Comparison of ENCODE assay signal across 1 cellular context in the genomic region with DNA sequence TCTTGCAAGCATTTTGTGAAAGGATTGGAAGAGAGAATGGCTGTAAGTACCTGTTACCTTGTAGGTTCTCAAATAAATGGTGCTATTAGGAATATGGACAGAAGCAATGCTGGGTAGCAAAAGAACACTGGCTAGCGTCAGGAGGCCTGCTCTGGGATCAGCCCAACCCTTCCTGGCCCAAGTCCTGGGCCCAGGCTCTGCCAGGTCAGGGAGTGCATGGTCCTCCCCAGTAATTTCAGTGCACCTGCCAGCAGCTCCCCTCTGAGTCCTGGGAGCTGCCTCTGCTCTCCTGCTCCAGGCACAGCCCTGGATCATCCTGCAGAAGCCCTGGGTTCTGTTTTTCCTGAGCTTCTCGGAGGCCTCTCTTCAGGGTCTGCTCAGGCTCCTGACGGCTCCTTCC.
TF ChIP-seq lines count a peak whose summit lies in the region.

No MANE protein-coding gene starts in this region.

TF ChIP-seq in GM23338, 12 proteins besides CTCF, POLR2A, EP300 and RAD21 (continued from another document):
- TF ChIP-seq, protein P1, sequence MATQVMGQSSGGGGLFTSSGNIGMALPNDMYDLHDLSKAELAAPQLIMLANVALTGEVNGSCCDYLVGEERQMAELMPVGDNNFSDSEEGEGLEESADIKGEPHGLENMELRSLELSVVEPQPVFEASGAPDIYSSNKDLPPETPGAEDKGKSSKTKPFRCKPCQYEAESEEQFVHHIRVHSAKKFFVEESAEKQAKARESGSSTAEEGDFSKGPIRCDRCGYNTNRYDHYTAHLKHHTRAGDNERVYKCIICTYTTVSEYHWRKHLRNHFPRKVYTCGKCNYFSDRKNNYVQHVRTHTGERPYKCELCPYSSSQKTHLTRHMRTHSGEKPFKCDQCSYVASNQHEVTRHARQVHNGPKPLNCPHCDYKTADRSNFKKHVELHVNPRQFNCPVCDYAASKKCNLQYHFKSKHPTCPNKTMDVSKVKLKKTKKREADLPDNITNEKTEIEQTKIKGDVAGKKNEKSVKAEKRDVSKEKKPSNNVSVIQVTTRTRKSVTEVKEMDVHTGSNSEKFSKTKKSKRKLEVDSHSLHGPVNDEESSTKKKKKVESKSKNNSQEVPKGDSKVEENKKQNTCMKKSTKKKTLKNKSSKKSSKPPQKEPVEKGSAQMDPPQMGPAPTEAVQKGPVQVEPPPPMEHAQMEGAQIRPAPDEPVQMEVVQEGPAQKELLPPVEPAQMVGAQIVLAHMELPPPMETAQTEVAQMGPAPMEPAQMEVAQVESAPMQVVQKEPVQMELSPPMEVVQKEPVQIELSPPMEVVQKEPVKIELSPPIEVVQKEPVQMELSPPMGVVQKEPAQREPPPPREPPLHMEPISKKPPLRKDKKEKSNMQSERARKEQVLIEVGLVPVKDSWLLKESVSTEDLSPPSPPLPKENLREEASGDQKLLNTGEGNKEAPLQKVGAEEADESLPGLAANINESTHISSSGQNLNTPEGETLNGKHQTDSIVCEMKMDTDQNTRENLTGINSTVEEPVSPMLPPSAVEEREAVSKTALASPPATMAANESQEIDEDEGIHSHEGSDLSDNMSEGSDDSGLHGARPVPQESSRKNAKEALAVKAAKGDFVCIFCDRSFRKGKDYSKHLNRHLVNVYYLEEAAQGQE (IDR thresholded peaks at IDR 0.05; ENCODE audit: unreplicated experiment), result no peak
- TF ChIP-seq EZH2phosphoT487 (IDR thresholded peaks at IDR 0.05; ENCODE audit: unreplicated experiment), result no peak
- no peak for TF ChIP-seq STAT1 (IDR thresholded peaks at IDR 0.05; ENCODE audit: unreplicated experiment)
- no peak for TF ChIP-seq EZH2 (IDR thresholded peaks at IDR 0.05; ENCODE audit: low read depth, unreplicated experiment)
- TF ChIP-seq, protein P2, sequence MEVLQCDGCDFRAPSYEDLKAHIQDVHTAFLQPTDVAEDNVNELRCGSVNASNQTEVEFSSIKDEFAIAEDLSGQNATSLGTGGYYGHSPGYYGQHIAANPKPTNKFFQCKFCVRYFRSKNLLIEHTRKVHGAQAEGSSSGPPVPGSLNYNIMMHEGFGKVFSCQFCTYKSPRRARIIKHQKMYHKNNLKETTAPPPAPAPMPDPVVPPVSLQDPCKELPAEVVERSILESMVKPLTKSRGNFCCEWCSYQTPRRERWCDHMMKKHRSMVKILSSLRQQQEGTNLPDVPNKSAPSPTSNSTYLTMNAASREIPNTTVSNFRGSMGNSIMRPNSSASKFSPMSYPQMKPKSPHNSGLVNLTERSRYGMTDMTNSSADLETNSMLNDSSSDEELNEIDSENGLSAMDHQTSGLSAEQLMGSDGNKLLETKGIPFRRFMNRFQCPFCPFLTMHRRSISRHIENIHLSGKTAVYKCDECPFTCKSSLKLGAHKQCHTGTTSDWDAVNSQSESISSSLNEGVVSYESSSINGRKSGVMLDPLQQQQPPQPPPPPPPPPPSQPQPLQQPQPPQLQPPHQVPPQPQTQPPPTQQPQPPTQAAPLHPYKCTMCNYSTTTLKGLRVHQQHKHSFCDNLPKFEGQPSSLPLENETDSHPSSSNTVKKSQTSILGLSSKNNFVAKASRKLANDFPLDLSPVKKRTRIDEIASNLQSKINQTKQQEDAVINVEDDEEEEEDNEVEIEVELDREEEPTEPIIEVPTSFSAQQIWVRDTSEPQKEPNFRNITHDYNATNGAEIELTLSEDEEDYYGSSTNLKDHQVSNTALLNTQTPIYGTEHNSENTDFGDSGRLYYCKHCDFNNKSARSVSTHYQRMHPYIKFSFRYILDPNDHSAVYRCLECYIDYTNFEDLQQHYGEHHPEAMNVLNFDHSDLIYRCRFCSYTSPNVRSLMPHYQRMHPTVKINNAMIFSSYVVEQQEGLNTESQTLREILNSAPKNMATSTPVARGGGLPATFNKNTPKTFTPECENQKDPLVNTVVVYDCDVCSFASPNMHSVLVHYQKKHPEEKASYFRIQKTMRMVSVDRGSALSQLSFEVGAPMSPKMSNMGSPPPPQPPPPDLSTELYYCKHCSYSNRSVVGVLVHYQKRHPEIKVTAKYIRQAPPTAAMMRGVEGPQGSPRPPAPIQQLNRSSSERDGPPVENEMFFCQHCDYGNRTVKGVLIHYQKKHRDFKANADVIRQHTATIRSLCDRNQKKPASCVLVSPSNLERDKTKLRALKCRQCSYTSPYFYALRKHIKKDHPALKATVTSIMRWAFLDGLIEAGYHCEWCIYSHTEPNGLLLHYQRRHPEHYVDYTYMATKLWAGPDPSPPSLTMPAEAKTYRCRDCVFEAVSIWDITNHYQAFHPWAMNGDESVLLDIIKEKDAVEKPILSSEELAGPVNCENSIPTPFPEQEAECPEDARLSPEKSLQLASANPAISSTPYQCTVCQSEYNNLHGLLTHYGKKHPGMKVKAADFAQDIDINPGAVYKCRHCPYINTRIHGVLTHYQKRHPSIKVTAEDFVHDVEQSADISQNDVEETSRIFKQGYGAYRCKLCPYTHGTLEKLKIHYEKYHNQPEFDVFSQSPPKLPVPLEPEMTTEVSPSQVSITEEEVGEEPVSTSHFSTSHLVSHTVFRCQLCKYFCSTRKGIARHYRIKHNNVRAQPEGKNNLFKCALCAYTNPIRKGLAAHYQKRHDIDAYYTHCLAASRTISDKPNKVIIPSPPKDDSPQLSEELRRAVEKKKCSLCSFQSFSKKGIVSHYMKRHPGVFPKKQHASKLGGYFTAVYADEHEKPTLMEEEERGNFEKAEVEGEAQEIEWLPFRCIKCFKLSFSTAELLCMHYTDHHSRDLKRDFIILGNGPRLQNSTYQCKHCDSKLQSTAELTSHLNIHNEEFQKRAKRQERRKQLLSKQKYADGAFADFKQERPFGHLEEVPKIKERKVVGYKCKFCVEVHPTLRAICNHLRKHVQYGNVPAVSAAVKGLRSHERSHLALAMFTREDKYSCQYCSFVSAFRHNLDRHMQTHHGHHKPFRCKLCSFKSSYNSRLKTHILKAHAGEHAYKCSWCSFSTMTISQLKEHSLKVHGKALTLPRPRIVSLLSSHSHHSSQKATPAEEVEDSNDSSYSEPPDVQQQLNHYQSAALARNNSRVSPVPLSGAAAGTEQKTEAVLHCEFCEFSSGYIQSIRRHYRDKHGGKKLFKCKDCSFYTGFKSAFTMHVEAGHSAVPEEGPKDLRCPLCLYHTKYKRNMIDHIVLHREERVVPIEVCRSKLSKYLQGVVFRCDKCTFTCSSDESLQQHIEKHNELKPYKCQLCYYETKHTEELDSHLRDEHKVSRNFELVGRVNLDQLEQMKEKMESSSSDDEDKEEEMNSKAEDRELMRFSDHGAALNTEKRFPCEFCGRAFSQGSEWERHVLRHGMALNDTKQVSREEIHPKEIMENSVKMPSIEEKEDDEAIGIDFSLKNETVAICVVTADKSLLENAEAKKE (CRISPR knock-in tag; IDR thresholded peaks at IDR 0.05), result no peak
TF ChIP-seq in GM23338: peak in this region for 0.
